1 cellular context compared by ENCODE assay signal in the genomic region with DNA sequence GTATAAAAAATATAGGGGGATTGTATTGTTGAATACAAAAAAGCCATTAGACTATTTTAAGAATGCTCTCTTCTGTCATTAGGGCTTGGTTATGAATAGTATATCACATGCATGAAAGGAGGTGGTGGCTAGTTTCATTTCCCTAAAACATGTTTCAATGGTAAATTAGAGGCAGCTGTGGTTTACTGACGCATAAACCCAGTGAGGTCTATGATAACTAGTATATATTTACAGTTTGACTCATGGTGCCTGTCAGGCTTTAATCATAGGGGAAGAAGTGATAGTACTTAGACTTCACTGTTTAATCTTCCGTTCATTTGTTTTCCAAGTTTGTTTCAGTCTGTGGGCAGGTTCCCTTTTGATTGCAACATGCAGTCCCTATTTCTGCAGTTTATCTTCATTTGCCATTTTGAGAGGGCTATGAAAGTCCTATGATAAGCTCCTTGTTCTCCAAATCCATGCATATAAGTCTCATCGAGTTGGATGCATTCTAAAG.
TF ChIP-seq lines count a peak whose summit lies in the region.

No MANE protein-coding gene starts in this region.

TF ChIP-seq in HEK293, 187 proteins besides CTCF, POLR2A, EP300 and RAD21 (continued from another document and continues in another):
- TF ChIP-seq, protein P1, sequence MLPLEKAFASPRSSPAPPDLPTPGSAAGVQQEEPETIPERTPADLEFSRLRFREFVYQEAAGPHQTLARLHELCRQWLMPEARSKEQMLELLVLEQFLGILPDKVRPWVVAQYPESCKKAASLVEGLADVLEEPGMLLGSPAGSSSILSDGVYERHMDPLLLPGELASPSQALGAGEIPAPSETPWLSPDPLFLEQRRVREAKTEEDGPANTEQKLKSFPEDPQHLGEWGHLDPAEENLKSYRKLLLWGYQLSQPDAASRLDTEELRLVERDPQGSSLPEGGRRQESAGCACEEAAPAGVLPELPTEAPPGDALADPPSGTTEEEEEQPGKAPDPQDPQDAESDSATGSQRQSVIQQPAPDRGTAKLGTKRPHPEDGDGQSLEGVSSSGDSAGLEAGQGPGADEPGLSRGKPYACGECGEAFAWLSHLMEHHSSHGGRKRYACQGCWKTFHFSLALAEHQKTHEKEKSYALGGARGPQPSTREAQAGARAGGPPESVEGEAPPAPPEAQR (tag by site-specific recombination; IDR thresholded peaks at IDR 0.05): no peak
- TF ChIP-seq ZNF274 (IDR thresholded peaks at IDR 0.05; ENCODE audit: low read length) (no peak), ZNF274 (tag by site-specific recombination; IDR thresholded peaks at IDR 0.05; ENCODE audit: borderline replicate concordance) (no peak), ZNF2 (tag by site-specific recombination; IDR thresholded peaks at IDR 0.05) (no peak; the same call in 1 of the 2 replicates), ZNF292 (tag by site-specific recombination; IDR thresholded peaks at IDR 0.05; ENCODE audit: borderline replicate concordance, low read depth) (no peak), ZNF776 (tag by site-specific recombination; IDR thresholded peaks at IDR 0.05; ENCODE audit: borderline replicate concordance) (no peak), TCF7L2 (IDR thresholded peaks at IDR 0.05; ENCODE audit: borderline replicate concordance, low read depth, low read length) (no peak), OSR2 (tag by site-specific recombination; IDR thresholded peaks at IDR 0.05) (peak; percentile 75), MYNN (tag by site-specific recombination; IDR thresholded peaks at IDR 0.05; ENCODE audit: borderline replicate concordance) (no peak), ZNF792 (tag by site-specific recombination; IDR thresholded peaks at IDR 0.05) (no peak), ZNF555 (tag by site-specific recombination; conservative IDR thresholded peaks at IDR 0.05) (no peak), HOXD13 (CRISPR knock-in tag; IDR thresholded peaks at IDR 0.05; ENCODE audit: borderline replicate concordance) (no peak), MZF1 (tag by site-specific recombination; IDR thresholded peaks at IDR 0.05; ENCODE audit: borderline replicate concordance) (no peak), ZBTB17 (tag by site-specific recombination; IDR thresholded peaks at IDR 0.05) (peak; percentile 70; the same call in 1 of the 2 replicates), ZBTB8A (tag by site-specific recombination; IDR thresholded peaks at IDR 0.05) (no peak), HOXC10 (CRISPR knock-in tag; IDR thresholded peaks at IDR 0.05) (no peak), OVOL3 (tag by site-specific recombination; IDR thresholded peaks at IDR 0.05) (no peak), ZNF585B (tag by site-specific recombination; IDR thresholded peaks at IDR 0.05) (no peak), ZNF174 (tag by site-specific recombination; IDR thresholded peaks at IDR 0.05) (no peak), ZNF48 (tag by site-specific recombination; IDR thresholded peaks at IDR 0.05) (no peak), YY2 (tag by site-specific recombination; IDR thresholded peaks at IDR 0.05) (no peak), ZNF416 (tag by site-specific recombination; IDR thresholded peaks at IDR 0.05) (no peak), ZXDB (tag by site-specific recombination; IDR thresholded peaks at IDR 0.05) (peak; percentile 41), ZNF214 (tag by site-specific recombination; IDR thresholded peaks at IDR 0.05; ENCODE audit: borderline replicate concordance) (no peak), ZNF157 (tag by site-specific recombination; IDR thresholded peaks at IDR 0.05) (no peak), ZNF600 (tag by site-specific recombination; IDR thresholded peaks at IDR 0.05) (no peak), ZNF701 (tag by site-specific recombination; IDR thresholded peaks at IDR 0.05) (no peak), ZNF423 (tag by site-specific recombination; IDR thresholded peaks at IDR 0.05) (no peak), ZNF341 (tag by site-specific recombination; IDR thresholded peaks at IDR 0.05; ENCODE audit: low read depth) (no peak), ZNF544 (tag by site-specific recombination; IDR thresholded peaks at IDR 0.05) (no peak), ZNF654 (tag by site-specific recombination; IDR thresholded peaks at IDR 0.05; ENCODE audit: low read depth) (no peak), ZNF791 (tag by site-specific recombination; IDR thresholded peaks at IDR 0.05) (no peak), ZNF140 (tag by site-specific recombination; IDR thresholded peaks at IDR 0.05) (no peak), GFI1B (tag by site-specific recombination; IDR thresholded peaks at IDR 0.05) (no peak), SP2 (tag by site-specific recombination; IDR thresholded peaks at IDR 0.05) (no peak; the same call in 1 of the 2 replicates), GLI2 (tag by site-specific recombination; IDR thresholded peaks at IDR 0.05; ENCODE audit: borderline replicate concordance, low read depth) (peak; percentile 50; the same call in 1 of the 2 replicates), ZFP37 (tag by site-specific recombination; IDR thresholded peaks at IDR 0.05) (no peak), ZNF114 (tag by site-specific recombination; IDR thresholded peaks at IDR 0.05) (no peak), ZBTB20 (tag by site-specific recombination; IDR thresholded peaks at IDR 0.05) (no peak), ZNF248 (tag by site-specific recombination; IDR thresholded peaks at IDR 0.05) (no peak), MEIS1 (CRISPR knock-in tag; IDR thresholded peaks at IDR 0.05; ENCODE audit: borderline replicate concordance) (no peak), ZNF19 (tag by site-specific recombination; IDR thresholded peaks at IDR 0.05; ENCODE audit: low read depth) (no peak), ZFP3 (tag by site-specific recombination; IDR thresholded peaks at IDR 0.05; ENCODE audit: low read depth) (no peak)
- TF ChIP-seq, protein P2, sequence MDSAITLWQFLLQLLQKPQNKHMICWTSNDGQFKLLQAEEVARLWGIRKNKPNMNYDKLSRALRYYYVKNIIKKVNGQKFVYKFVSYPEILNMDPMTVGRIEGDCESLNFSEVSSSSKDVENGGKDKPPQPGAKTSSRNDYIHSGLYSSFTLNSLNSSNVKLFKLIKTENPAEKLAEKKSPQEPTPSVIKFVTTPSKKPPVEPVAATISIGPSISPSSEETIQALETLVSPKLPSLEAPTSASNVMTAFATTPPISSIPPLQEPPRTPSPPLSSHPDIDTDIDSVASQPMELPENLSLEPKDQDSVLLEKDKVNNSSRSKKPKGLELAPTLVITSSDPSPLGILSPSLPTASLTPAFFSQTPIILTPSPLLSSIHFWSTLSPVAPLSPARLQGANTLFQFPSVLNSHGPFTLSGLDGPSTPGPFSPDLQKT (IDR thresholded peaks at IDR 0.05; ENCODE audit: borderline replicate concordance, low read depth, low read length): no peak
- TF ChIP-seq, protein P3, sequence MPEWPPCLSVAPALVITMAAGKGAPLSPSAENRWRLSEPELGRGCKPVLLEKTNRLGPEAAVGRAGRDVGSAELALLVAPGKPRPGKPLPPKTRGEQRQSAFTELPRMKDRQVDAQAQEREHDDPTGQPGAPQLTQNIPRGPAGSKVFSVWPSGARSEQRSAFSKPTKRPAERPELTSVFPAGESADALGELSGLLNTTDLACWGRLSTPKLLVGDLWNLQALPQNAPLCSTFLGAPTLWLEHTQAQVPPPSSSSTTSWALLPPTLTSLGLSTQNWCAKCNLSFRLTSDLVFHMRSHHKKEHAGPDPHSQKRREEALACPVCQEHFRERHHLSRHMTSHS (tag by site-specific recombination; IDR thresholded peaks at IDR 0.05): no peak
- TF ChIP-seq, protein P4, sequence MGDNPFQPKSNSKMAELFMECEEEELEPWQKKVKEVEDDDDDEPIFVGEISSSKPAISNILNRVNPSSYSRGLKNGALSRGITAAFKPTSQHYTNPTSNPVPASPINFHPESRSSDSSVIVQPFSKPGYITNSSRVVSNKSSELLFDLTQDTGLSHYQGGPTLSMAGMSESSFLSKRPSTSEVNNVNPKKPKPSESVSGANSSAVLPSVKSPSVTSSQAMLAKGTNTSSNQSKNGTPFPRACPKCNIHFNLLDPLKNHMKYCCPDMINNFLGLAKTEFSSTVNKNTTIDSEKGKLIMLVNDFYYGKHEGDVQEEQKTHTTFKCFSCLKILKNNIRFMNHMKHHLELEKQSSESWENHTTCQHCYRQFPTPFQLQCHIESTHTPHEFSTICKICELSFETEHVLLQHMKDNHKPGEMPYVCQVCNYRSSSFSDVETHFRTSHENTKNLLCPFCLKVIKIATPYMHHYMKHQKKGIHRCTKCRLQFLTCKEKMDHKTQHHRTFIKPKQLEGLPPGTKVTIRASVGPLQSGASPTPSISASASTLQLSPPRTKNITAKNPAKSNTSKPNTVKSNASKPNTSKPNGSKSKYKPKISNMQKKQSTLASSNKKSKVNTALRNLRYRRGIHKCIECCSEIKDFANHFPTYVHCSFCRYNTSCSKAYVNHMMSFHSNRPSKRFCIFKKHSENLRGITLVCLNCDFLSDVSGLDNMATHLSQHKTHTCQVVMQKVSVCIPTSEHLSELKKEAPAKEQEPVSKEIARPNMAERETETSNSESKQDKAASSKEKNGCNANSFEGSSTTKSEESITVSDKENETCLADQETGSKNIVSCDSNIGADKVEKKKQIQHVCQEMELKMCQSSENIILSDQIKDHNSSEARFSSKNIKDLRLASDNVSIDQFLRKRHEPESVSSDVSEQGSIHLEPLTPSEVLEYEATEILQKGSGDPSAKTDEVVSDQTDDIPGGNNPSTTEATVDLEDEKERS (tag by site-specific recombination; IDR thresholded peaks at IDR 0.05): no peak
- TF ChIP-seq, protein P5, sequence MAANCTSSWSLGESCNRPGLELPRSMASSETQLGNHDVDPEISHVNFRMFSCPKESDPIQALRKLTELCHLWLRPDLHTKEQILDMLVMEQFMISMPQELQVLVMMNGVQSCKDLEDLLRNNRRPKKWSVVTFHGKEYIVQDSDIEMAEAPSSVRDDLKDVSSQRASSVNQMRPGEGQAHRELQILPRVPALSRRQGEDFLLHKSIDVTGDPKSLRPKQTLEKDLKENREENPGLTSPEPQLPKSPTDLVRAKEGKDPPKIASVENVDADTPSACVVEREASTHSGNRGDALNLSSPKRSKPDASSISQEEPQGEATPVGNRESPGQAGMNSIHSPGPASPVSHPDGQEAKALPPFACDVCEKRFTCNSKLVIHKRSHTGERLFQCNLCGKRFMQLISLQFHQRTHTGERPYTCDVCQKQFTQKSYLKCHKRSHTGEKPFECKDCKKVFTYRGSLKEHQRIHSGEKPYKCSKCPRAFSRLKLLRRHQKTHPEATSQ (tag by site-specific recombination; IDR thresholded peaks at IDR 0.05): no peak
- TF ChIP-seq, protein P6, sequence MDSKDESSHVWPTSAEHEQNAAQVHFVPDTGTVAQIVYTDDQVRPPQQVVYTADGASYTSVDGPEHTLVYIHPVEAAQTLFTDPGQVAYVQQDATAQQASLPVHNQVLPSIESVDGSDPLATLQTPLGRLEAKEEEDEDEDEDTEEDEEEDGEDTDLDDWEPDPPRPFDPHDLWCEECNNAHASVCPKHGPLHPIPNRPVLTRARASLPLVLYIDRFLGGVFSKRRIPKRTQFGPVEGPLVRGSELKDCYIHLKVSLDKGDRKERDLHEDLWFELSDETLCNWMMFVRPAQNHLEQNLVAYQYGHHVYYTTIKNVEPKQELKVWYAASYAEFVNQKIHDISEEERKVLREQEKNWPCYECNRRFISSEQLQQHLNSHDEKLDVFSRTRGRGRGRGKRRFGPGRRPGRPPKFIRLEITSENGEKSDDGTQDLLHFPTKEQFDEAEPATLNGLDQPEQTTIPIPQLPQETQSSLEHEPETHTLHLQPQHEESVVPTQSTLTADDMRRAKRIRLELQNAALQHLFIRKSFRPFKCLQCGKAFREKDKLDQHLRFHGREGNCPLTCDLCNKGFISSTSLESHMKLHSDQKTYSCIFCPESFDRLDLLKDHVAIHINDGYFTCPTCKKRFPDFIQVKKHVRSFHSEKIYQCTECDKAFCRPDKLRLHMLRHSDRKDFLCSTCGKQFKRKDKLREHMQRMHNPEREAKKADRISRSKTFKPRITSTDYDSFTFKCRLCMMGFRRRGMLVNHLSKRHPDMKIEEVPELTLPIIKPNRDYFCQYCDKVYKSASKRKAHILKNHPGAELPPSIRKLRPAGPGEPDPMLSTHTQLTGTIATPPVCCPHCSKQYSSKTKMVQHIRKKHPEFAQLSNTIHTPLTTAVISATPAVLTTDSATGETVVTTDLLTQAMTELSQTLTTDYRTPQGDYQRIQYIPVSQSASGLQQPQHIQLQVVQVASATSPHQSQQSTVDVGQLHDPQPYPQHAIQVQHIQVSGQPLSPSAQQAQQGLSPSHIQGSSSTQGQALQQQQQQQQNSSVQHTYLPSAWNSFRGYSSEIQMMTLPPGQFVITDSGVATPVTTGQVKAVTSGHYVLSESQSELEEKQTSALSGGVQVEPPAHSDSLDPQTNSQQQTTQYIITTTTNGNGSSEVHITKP (tag by site-specific recombination; IDR thresholded peaks at IDR 0.05): no peak
- TF ChIP-seq, protein P7, sequence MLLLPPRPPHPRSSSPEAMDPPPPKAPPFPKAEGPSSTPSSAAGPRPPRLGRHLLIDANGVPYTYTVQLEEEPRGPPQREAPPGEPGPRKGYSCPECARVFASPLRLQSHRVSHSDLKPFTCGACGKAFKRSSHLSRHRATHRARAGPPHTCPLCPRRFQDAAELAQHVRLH (tag by site-specific recombination; IDR thresholded peaks at IDR 0.05): no peak
- TF ChIP-seq, protein P8, sequence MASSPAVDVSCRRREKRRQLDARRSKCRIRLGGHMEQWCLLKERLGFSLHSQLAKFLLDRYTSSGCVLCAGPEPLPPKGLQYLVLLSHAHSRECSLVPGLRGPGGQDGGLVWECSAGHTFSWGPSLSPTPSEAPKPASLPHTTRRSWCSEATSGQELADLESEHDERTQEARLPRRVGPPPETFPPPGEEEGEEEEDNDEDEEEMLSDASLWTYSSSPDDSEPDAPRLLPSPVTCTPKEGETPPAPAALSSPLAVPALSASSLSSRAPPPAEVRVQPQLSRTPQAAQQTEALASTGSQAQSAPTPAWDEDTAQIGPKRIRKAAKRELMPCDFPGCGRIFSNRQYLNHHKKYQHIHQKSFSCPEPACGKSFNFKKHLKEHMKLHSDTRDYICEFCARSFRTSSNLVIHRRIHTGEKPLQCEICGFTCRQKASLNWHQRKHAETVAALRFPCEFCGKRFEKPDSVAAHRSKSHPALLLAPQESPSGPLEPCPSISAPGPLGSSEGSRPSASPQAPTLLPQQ (tag by site-specific recombination; IDR thresholded peaks at IDR 0.05): no peak
- TF ChIP-seq, protein P9, sequence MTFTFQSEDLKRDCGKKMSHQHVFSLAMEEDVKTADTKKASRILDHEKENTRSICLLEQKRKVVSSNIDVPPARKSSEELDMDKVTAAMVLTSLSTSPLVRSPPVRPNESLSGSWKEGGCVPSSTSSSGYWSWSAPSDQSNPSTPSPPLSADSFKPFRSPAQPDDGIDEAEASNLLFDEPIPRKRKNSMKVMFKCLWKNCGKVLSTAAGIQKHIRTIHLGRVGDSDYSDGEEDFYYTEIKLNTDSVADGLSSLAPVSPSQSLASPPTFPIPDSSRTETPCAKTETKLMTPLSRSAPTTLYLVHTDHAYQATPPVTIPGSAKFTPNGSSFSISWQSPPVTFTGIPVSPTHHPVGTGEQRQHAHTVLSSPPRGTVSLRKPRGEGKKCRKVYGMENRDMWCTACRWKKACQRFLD (tag by site-specific recombination; IDR thresholded peaks at IDR 0.05): no peak
